Comparison of ENCODE assay signal across 9 cellular contexts in the genomic region with DNA sequence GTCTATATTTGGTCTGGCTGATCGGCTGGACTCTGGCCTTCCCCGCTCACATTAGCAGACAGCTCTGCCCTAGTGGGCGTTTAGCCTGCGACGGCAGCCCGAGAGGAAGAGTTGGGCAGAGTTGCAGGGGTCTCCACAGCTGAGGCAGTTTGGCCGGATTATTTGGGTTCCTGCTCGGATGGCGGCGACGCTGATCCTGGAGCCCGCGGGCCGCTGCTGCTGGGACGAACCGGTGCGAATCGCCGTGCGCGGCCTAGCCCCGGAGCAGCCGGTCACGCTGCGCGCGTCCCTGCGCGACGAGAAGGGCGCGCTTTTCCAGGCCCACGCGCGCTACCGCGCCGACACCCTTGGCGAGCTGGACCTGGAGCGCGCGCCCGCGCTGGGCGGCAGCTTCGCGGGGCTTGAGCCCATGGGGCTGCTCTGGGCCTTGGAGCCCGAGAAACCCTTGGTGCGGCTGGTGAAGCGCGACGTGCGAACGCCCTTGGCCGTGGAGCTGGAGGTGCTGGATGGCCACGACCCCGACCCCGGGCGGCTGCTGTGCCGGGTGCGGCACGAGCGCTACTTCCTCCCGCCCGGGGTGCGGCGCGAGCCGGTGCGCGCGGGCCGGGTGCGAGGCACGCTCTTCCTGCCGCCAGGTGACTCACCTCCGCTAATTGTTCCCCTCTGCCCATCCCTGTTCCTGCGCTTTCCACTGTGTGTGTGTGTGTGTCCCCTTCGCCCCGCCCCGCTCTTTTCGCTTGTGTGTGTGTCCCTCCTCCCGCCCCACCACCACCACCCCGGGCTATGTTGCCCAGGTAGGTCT. TPM values are rescaled to one million over a fixed set of nuclear protein-coding genes. Genes with fewer than 3 reads are reported as not detected.
DNase-seq lines count a peak whose midpoint lies in the region; ATAC-seq and TF ChIP-seq lines count a peak whose summit lies in the region.
"Not testable (repeated sequence)": the region's sequence is repeated elsewhere in the genome, so short reads cannot be mapped to it uniquely, and the experiment has no call there.
"Had no signal": no experiment of that assay in that cellular context is flagged by ENCODE, and none has a peak within 500 bp of the region (broad histone marks: within the 10 kb centered on the region; RNA-seq: fewer than 3 reads in every experiment).

No MANE protein-coding gene starts in this region.

- intact Hi-C loops in Caco-2 (cut with micrococcal nuclease; ENCODE audit: unreplicated experiment): loop anchor here (2.0 to 5.0 kb wide), 3 partner anchors 31 to 95 kb away; a partner anchor contains a TSS

- H3K4me1 ChIP-seq in Caco-2; stomach smooth muscle (ENCODE audit: control insufficient read depth, insufficient read depth, low read length): not testable (repeated sequence)

- not testable (repeated sequence) for H3K4me1 Mint-ChIP-seq in Caco-2 (ENCODE audit: low read depth, unreplicated experiment); T-helper 17 cell; activated naive CD8-positive, alpha-beta T cell (ENCODE audit: low read depth); osteocyte (ENCODE audit: unreplicated experiment)

- peak overlapping the region; percentile 67 for H3K27ac ChIP-seq in stomach smooth muscle (ENCODE audit: low read length)

- not testable (repeated sequence) for H3K9me3 Mint-ChIP-seq in Caco-2 (ENCODE audit: unreplicated experiment); activated naive CD8-positive, alpha-beta T cell (ENCODE audit: low read depth); osteocyte (ENCODE audit: unreplicated experiment)

- POLR2A ChIA-PET in Caco-2 (lab: Charles Lee): interaction anchor here (0.6 to 1.3 kb wide), 4 partner anchors 20 to 429 kb away, joined by 3 to 6 read pairs (median 5); a partner anchor contains a TSS

- peak overlapping the region; percentile 82 for H3K4me3 Mint-ChIP-seq in Caco-2 (ENCODE audit: unreplicated experiment)
- H3K4me3 Mint-ChIP-seq in T-helper 17 cell: peak overlapping the region; percentile 28
- peak overlapping the region; percentile 78 for H3K4me3 Mint-ChIP-seq in activated naive CD8-positive, alpha-beta T cell
- peak overlapping the region; percentile 67 for H3K4me3 Mint-ChIP-seq in osteocyte (ENCODE audit: unreplicated experiment)

- CTCF ChIA-PET in Caco-2 (lab: Charles Lee): interaction anchor here (0.6 to 1.7 kb wide), 5 partner anchors 21 to 258 kb away, joined by 3 to 15 read pairs (median 4); no protein-coding TSS in a partner anchor

- H3K36me3 Mint-ChIP-seq in Caco-2 (ENCODE audit: insufficient read depth, unreplicated experiment); T-helper 17 cell (ENCODE audit: low read depth); activated naive CD8-positive, alpha-beta T cell; osteocyte (ENCODE audit: unreplicated experiment): not testable (repeated sequence)

- not testable (repeated sequence) for H3K9me3 ChIP-seq in Caco-2; MG63; T-helper 17 cell (ENCODE audit: control insufficient read depth, low read length, poor library complexity, severe bottlenecking); stomach smooth muscle (ENCODE audit: control insufficient read depth in 2 of 2, low read length in 2 of 2)

- TSS peak; percentile 80 for BruUV-seq in Caco-2 (replicated peaks; lab: Mats Ljungman, UMichigan)

- DNase-seq in Caco-2: peak; percentile 82 to 88
- DNase-seq in MG63: peak; percentile 21
- not testable (repeated sequence) for DNase-seq in T-helper 17 cell; kidney epithelial cell (ENCODE audit: low read depth); osteocyte (ENCODE audit: extremely low spot score, unreplicated experiment)

- H3K36me3 ChIP-seq in Caco-2 (ENCODE audit: control insufficient read depth, insufficient read depth, low read length); MG63; kidney epithelial cell (ENCODE audit: control insufficient read depth, insufficient read depth, low read length); stomach smooth muscle (ENCODE audit: control insufficient read depth in 2 of 2, insufficient read depth in 2 of 2, low read length in 2 of 2): not testable (repeated sequence)

- not testable (repeated sequence) for H3K27me3 ChIP-seq in Caco-2 (replicated peaks; ENCODE audit: control insufficient read depth, insufficient read depth, low read length); MG63; kidney epithelial cell (ENCODE audit: control insufficient read depth, insufficient read depth, low read length); stomach smooth muscle (ENCODE audit: control insufficient read depth in 1 of 2, insufficient read depth in 2 of 2, low read length in 2 of 2)

- ATAC-seq in T-helper 17 cell: peak; percentile 26
- ATAC-seq in esophagus mucosa: peak; percentile 96

- not testable (repeated sequence) for H3K27me3 Mint-ChIP-seq in Caco-2 (ENCODE audit: insufficient read depth, unreplicated experiment); T-helper 17 cell; activated naive CD8-positive, alpha-beta T cell; osteocyte (ENCODE audit: unreplicated experiment)

- H3K27ac Mint-ChIP-seq in Caco-2 (ENCODE audit: unreplicated experiment): peak overlapping the region; percentile 86
- H3K27ac Mint-ChIP-seq in T-helper 17 cell; activated naive CD8-positive, alpha-beta T cell: not testable (repeated sequence)
- peak overlapping the region; percentile 77 for H3K27ac Mint-ChIP-seq in osteocyte (ENCODE audit: unreplicated experiment)

- H3K4me3 ChIP-seq in Caco-2 (ENCODE audit: low read depth, low read length): peak overlapping the region; percentile 63
- not testable (repeated sequence) for H3K4me3 ChIP-seq in MG63
- peak overlapping the region; percentile 29 for H3K4me3 ChIP-seq in kidney epithelial cell (ENCODE audit: low read depth, low read length)
- peak overlapping the region; percentile 66 to 80 for H3K4me3 ChIP-seq in stomach smooth muscle (ENCODE audit: low read length in 2 of 2)

- peak overlapping the region; percentile 51 to 75 for H3K9ac ChIP-seq in stomach smooth muscle (ENCODE audit: low read length in 2 of 2)

- not testable (repeated sequence) for TF ChIP-seq CTCF in Caco-2 (IDR thresholded peaks at IDR 0.05; ENCODE audit: insufficient read depth in 1 of 2, low read depth in 1 of 2, low read length in 1 of 2, severe bottlenecking in 1 of 2, unreplicated experiment in 1 of 2); kidney epithelial cell (IDR thresholded peaks at IDR 0.05; ENCODE audit: insufficient read depth, low read length, poor library complexity, severe bottlenecking); osteocyte (IDR thresholded peaks at IDR 0.05)

RNA-seq across cellular contexts. Expression of a gene that starts 0.5 kb away (rescaled TPM):
- total RNA-seq in Caco-2 (2022): 10.3 TPM in 2 replicates
- total RNA-seq in MG63 (2014; rRNA removed; shearing (Covaris generic); ENCODE audit: low replicate concordance): 0.16 TPM in 1 of 2 replicates, not detected in the other
- 1 to 10 TPM; 2.2 to 3.6 TPM for total RNA-seq in T-helper 17 cell
- 2.7 TPM for total RNA-seq in esophagus mucosa
- total RNA-seq in kidney epithelial cell: 4.0 and 5.1 TPM in 2 replicates
- 8.7 and 9.4 TPM in 2 replicates for total RNA-seq in osteocyte

RNA-seq across cellular contexts. Expression of a gene that starts 21.3 kb away (rescaled TPM):
- 0.14 and 0.29 TPM in 2 replicates for total RNA-seq in Caco-2 (2022)
- total RNA-seq in MG63 (2014; rRNA removed; shearing (Covaris generic); ENCODE audit: low replicate concordance): not detected in 2 replicates
- under 1 TPM in 1 of 2 donors, not detected in 1; 0.07 TPM for total RNA-seq in T-helper 17 cell
- 0.04 TPM for total RNA-seq in esophagus mucosa
- total RNA-seq in kidney epithelial cell: 0.41 TPM in 1 of 2 replicates, not detected in the other
- 0.46 TPM in 1 of 2 replicates, not detected in the other for total RNA-seq in osteocyte
- total RNA-seq: activated CD4-positive, alpha-beta memory T cell treated with anti-CD3 and anti-CD28 coated beads, Interleukin-2, amount 10 ng/mL, durations not matched to agents 7 days and 5 days had no signal

RNA-seq across cellular contexts. Expression of a gene that starts 31.6 kb away (rescaled TPM):
- total RNA-seq in Caco-2 (2022) (36.7 and 41.4 TPM in 2 replicates), T-helper 17 cell (10 to 100 TPM; 11.1 to 16.1 TPM), esophagus mucosa (7.2 TPM), kidney epithelial cell (19.2 and 26.2 TPM in 2 replicates), osteocyte (37.7 and 39.4 TPM in 2 replicates)
- 27.8 and 33.4 TPM in 2 replicates for total RNA-seq in MG63 (2014; rRNA removed; shearing (Covaris generic); ENCODE audit: low replicate concordance)

RNA-seq across cellular contexts. Expression of a gene that starts 46.7 kb away (rescaled TPM):
- 16.1 and 16.5 TPM in 2 replicates for total RNA-seq in Caco-2 (2022)
- total RNA-seq in MG63 (2014; rRNA removed; shearing (Covaris generic); ENCODE audit: low replicate concordance): 14.2 and 23.6 TPM in 2 replicates
- total RNA-seq in T-helper 17 cell: 10 to 100 TPM; 25.1 to 31.7 TPM
- total RNA-seq in esophagus mucosa: 7.1 TPM
- total RNA-seq in kidney epithelial cell: 26.7 and 28.9 TPM in 2 replicates
- total RNA-seq in osteocyte: 14.8 and 16.3 TPM in 2 replicates

RNA-seq across cellular contexts. Expression of a gene that starts 54.2 kb away (rescaled TPM):
- 2.7 and 3.2 TPM in 2 replicates for total RNA-seq in Caco-2 (2022)
- 0.44 and 0.76 TPM in 2 replicates for total RNA-seq in MG63 (2014; rRNA removed; shearing (Covaris generic); ENCODE audit: low replicate concordance)
- 1 to 10 TPM in 1 of 2 donors, under 1 TPM in 1; 0.65 to 1.1 TPM for total RNA-seq in T-helper 17 cell
- 1.0 TPM for total RNA-seq in esophagus mucosa
- 4.3 and 5.1 TPM in 2 replicates for total RNA-seq in kidney epithelial cell
- 1.3 and 1.4 TPM in 2 replicates for total RNA-seq in osteocyte

Comparison
In these comparisons a context has a peak if more than half of its experiments do, and no peak if none do; other contexts are left out.
1. H3K4me3 Mint-ChIP-seq: peak in every context shown above with its lines; median percentile 82 in Caco-2; 78 in activated naive CD8-positive, alpha-beta T cell; 67 in osteocyte; 28 in T-helper 17 cell.